16 cellular contexts compared by ENCODE assay signal in the genomic region with DNA sequence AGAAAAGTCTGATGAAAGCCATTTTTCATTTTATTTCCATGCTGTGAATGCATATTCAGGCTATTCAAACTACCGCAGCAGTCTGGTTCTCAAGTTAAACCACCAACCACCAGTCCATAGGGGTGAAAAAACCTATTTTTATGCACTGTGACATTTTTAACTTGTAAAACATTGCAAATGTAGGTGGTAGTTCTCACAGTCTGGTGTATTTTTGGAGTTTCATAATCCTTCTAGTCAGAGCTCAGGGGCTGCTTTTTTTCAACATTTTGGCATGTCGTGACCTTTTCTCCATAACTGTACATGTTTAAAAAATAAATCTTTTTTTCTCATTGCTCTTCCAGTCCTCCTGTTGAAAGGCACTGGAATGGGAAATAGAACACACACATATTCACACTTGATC.
DNase-seq lines count a peak whose midpoint lies in the region; ATAC-seq and TF ChIP-seq lines count a peak whose summit lies in the region.
"Had no signal": no experiment of that assay in that cellular context is flagged by ENCODE, and none has a peak within 500 bp of the region (broad histone marks: within the 10 kb centered on the region; RNA-seq: fewer than 3 reads in every experiment).

No MANE protein-coding gene starts in this region.

- no peak overlapping the region for H3K27ac ChIP-seq in OCI-LY3 (ENCODE audit: low read length)
- peak overlapping the region in 2 of 4 donors; percentile 33 to 47 for H3K27ac ChIP-seq in gastroesophageal sphincter
- no peak overlapping the region for H3K27ac ChIP-seq in smooth muscle cell (ENCODE audit: low read depth)
- H3K27ac ChIP-seq: C4-2B had no signal

- 5 to 10% methylated on average over 2 of the region's 2 CpGs for WGBS in gastroesophageal sphincter (ENCODE audit: low coverage in 1 of 2), 2 donors
- 55% methylated on average over 2 of the region's 2 CpGs for WGBS in smooth muscle cell (ENCODE audit: low lambda C conversion rate)

- DNase-seq in smooth muscle cell (lab: John Stamatoyannopoulos, UW; ENCODE audit: unreplicated experiment) = no peak
- no peak for DNase-seq in putamen (ENCODE audit: low spot score)
- DNase-seq in Right ventricle myocardium superior = no peak
- DNase-seq: activated CD8-positive, alpha-beta memory T cell treated with anti-CD3 and anti-CD28 coated beads, Interleukin-2, amount 50 U/mL, for 4 hours; activated naive CD4-positive, alpha-beta T cell treated with anti-CD3 and anti-CD28 coated beads, Interleukin-2, amount 50 U/mL, for 16 hours; effector memory CD4-positive, alpha-beta T cell; kidney glomerular epithelial cell; NCI-H524; T-helper 1 cell; tibial artery had no signal

- no peak overlapping the region for H3K4me3 ChIP-seq in OCI-LY3 (ENCODE audit: low read length)
- H3K4me3 ChIP-seq in gastroesophageal sphincter = no peak overlapping the region
- H3K4me3 ChIP-seq in smooth muscle cell = no peak overlapping the region
- H3K4me3 ChIP-seq: tibial artery had no signal

- H3K79me2 ChIP-seq in OCI-LY3 (ENCODE audit: low read length) = no peaks in the 10 kb centered on the region
- no peaks in the 10 kb centered on the region for H3K79me2 ChIP-seq in smooth muscle cell (ENCODE audit: low read depth)

- H3K27me3 ChIP-seq in OCI-LY3 (ENCODE audit: low read depth, low read length) (no peaks in the 10 kb centered on the region), gastroesophageal sphincter (no peaks in the 10 kb centered on the region), smooth muscle cell (ENCODE audit: low read depth) (no peaks in the 10 kb centered on the region)
- H3K27me3 ChIP-seq: tibial artery had no signal

- H3K4me2 ChIP-seq in OCI-LY3 (ENCODE audit: low read length) (no peak overlapping the region), smooth muscle cell (peak overlapping the region; percentile 38)

- H4K20me1 ChIP-seq in OCI-LY3 (ENCODE audit: insufficient read depth, low read length) (no peaks in the 10 kb centered on the region), smooth muscle cell (ENCODE audit: low read depth) (no peaks in the 10 kb centered on the region)

- no peak for TF ChIP-seq EP300 in gastroesophageal sphincter (IDR thresholded peaks at IDR 0.05)

- H3K4me1 ChIP-seq in OCI-LY3 (ENCODE audit: low read length) (no peaks in the 10 kb centered on the region), gastroesophageal sphincter (peaks cover 0 to 37% (median 2%) of the 10 kb centered on the region in 3 donors), smooth muscle cell (ENCODE audit: low read depth) (peaks cover 5% of the 10 kb centered on the region)

- intact Hi-C loops in Right ventricle myocardium superior (cut with DNase I) = no loop called here

- TF ChIP-seq CTCF in OCI-LY3 (IDR thresholded peaks at IDR 0.05; ENCODE audit: low read depth, low read length) (no peak), gastroesophageal sphincter (IDR thresholded peaks at IDR 0.05) (no peak), smooth muscle cell (IDR thresholded peaks at IDR 0.05; ENCODE audit: borderline replicate concordance, insufficient read depth, poor library complexity, severe bottlenecking) (no peak)

- H2AFZ ChIP-seq in OCI-LY3 (ENCODE audit: low read depth, low read length) = peak overlapping the region; percentile 25; the same call in 1 of the 2 replicates
- H2AFZ ChIP-seq in smooth muscle cell (ENCODE audit: low read depth) = peak overlapping the region; percentile 64

- no peak for TF ChIP-seq POLR2A in gastroesophageal sphincter (IDR thresholded peaks at IDR 0.05)

- no peak overlapping the region for H3K9ac ChIP-seq in OCI-LY3 (ENCODE audit: low read length)
- no peak overlapping the region for H3K9ac ChIP-seq in smooth muscle cell (ENCODE audit: low read depth)

- H3K9me3 ChIP-seq in OCI-LY3 (ENCODE audit: insufficient read depth, low read length) (no peaks in the 10 kb centered on the region), gastroesophageal sphincter (no peaks in the 10 kb centered on the region), smooth muscle cell (replicated peaks; ENCODE audit: low read depth) (no peaks in the 10 kb centered on the region)
- H3K9me3 ChIP-seq: tibial artery had no signal

- H3F3A ChIP-seq in smooth muscle cell (ENCODE audit: low read depth) = no peaks in the 10 kb centered on the region

- H3K36me3 ChIP-seq in OCI-LY3 (replicated peaks; ENCODE audit: low read depth, low read length) (no peaks in the 10 kb centered on the region), gastroesophageal sphincter (no peaks in the 10 kb centered on the region), smooth muscle cell (ENCODE audit: low read depth) (no peaks in the 10 kb centered on the region)
- H3K36me3 ChIP-seq: tibial artery had no signal

- ATAC-seq in GM21576 (IDR thresholded peaks at IDR 0.05; ENCODE audit: unreplicated experiment) (peak; percentile 54), gastroesophageal sphincter (peak; percentile 22), GM19324 (IDR thresholded peaks at IDR 0.05; ENCODE audit: low FRiP score, unreplicated experiment) (no peak), Right ventricle myocardium superior (ENCODE audit: poor library complexity) (no peak)
- ATAC-seq: activated CD4-positive, CD25-positive, alpha-beta regulatory T cell treated with anti-CD3 and anti-CD28 coated beads, Interleukin-2, amount 50 U/mL, for 24 hours had no signal

Comparison
In these comparisons a context has a peak if more than half of its experiments do, and no peak if none do; other contexts are left out.
1. ATAC-seq: peak in GM21576 (single experiment) and gastroesophageal sphincter (single experiment); none in GM19324 (single experiment) and Right ventricle myocardium superior (single experiment).